ENCODE assay signal across 27 cellular contexts in the genomic region with DNA sequence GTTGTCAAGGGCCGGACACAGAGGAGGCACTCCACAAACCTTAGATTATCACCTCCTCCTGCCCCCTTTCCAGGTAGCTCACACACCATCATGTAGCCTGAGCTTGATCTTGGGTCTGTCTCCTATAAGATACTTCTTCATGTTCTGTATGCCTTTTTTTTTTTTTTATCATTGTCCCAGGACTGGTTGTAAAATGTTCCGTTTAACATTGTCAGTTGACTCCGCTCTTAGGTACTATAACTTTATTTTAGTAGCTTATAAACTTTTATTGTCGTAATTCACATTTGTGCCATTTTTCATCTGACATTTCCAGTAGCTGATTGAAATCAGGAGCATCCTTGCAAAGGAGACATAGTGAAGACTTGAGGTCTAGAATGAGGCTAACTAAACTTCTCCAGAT.
"Had no signal": no experiment of that assay in that cellular context is flagged by ENCODE, and none has a peak within 500 bp of the region (broad histone marks: within the 10 kb centered on the region; RNA-seq: fewer than 3 reads in every experiment).

No MANE protein-coding gene starts in this region.

- H3K36me3 Mint-ChIP-seq: stimulated activated effector memory CD8-positive, alpha-beta T cell treated with anti-CD3 and anti-CD28 coated beads, Interleukin-12 subunit alpha, Interleukin-12 subunit beta, amount 100 ng/mL, for 72 hours; stimulated activated memory B cell treated with anti-CD40 and anti-IgM and Interleukin-4, amounts not matched to agents 10 μg/mL and 1 μg/mL and 100 μg/mL, for 72 hours; stimulated activated naive B cell treated with anti-CD40 and anti-IgM and Interleukin-4, amounts not matched to agents 10 μg/mL and 1 μg/mL and 100 μg/mL, for 72 hours; type B pancreatic cell had no signal

- H3K27me3 Mint-ChIP-seq: stimulated activated memory B cell treated with anti-CD40 and anti-IgM and Interleukin-4, amounts not matched to agents 10 μg/mL and 1 μg/mL and 100 μg/mL, for 72 hours; stimulated activated naive B cell treated with anti-CD40 and anti-IgM and Interleukin-4, amounts not matched to agents 10 μg/mL and 1 μg/mL and 100 μg/mL, for 72 hours; stimulated activated naive CD8-positive, alpha-beta T cell treated with anti-CD3 and anti-CD28 coated beads, Interleukin-15, amount 100 ng/mL, for 72 hours; stimulated activated naive CD8-positive, alpha-beta T cell treated with anti-CD3 and anti-CD28 coated beads, Interleukin-15, Interleukin-2, amounts not matched to agents 100 ng/mL and 50 ng/mL, for 24 hours had no signal

- H3K4me3 ChIP-seq: stomach, suprapubic skin, testis, thoracic aorta, tibial artery, tibial nerve, transverse colon, upper lobe of left lung, upper lobe of right lung, uterus, vagina had no signal

- H3K4me3 Mint-ChIP-seq: stimulated activated effector memory CD8-positive, alpha-beta T cell treated with anti-CD3 and anti-CD28 coated beads, Interleukin-12 subunit alpha, Interleukin-12 subunit beta, amount 100 ng/mL, for 72 hours; stimulated activated memory B cell treated with anti-CD40 and anti-IgM and Interleukin-4, amounts not matched to agents 10 μg/mL and 1 μg/mL and 100 μg/mL, for 72 hours; stimulated activated naive B cell treated with anti-CD40 and anti-IgM and Interleukin-4, amounts not matched to agents 10 μg/mL and 1 μg/mL and 100 μg/mL, for 72 hours; stimulated activated naive CD8-positive, alpha-beta T cell treated with anti-CD3 and anti-CD28 coated beads, Interleukin-15, amount 100 ng/mL, for 72 hours; stimulated activated naive CD8-positive, alpha-beta T cell treated with anti-CD3 and anti-CD28 coated beads, Interleukin-15, Interleukin-2, amounts not matched to agents 100 ng/mL and 50 ng/mL, for 24 hours; type B pancreatic cell had no signal

- H3K36me3 ChIP-seq: stomach, suprapubic skin, thoracic aorta, tibial artery, tibial nerve, transverse colon, upper lobe of left lung, upper lobe of right lung, uterus, vagina had no signal

- H3K4me1 ChIP-seq: stomach, suprapubic skin, testis, tibial artery, tibial nerve, upper lobe of left lung, upper lobe of right lung, uterus, vagina had no signal

- H3K9me3 ChIP-seq: testis, thoracic aorta, uterus, vagina had no signal

- H3K27ac ChIP-seq: stomach, suprapubic skin, testis, thoracic aorta, tibial artery, tibial nerve, transverse colon, upper lobe of left lung, upper lobe of right lung, uterus, vagina had no signal

- H3K27ac Mint-ChIP-seq: stimulated activated effector memory CD8-positive, alpha-beta T cell treated with anti-CD3 and anti-CD28 coated beads, Interleukin-12 subunit alpha, Interleukin-12 subunit beta, amount 100 ng/mL, for 72 hours; stimulated activated memory B cell treated with anti-CD40 and anti-IgM and Interleukin-4, amounts not matched to agents 10 μg/mL and 1 μg/mL and 100 μg/mL, for 72 hours; stimulated activated naive B cell treated with anti-CD40 and anti-IgM and Interleukin-4, amounts not matched to agents 10 μg/mL and 1 μg/mL and 100 μg/mL, for 72 hours; stimulated activated naive CD8-positive, alpha-beta T cell treated with anti-CD3 and anti-CD28 coated beads, Interleukin-15, amount 100 ng/mL, for 72 hours; stimulated activated naive CD8-positive, alpha-beta T cell treated with anti-CD3 and anti-CD28 coated beads, Interleukin-15, Interleukin-2, amounts not matched to agents 100 ng/mL and 50 ng/mL, for 24 hours; type B pancreatic cell had no signal

- ATAC-seq: stimulated activated effector memory CD8-positive, alpha-beta T cell treated with anti-CD3 and anti-CD28 coated beads, Interleukin-12 subunit alpha, Interleukin-12 subunit beta, amount 100 ng/mL, for 72 hours; stimulated activated memory B cell treated with anti-CD40 and anti-IgM and Interleukin-4, amounts not matched to agents 10 μg/mL and 1 μg/mL and 100 μg/mL, for 72 hours; stimulated activated naive B cell treated with anti-CD40 and anti-IgM and Interleukin-4, amounts not matched to agents 10 μg/mL and 1 μg/mL and 100 μg/mL, for 72 hours; stimulated activated naive CD8-positive, alpha-beta T cell treated with anti-CD3 and anti-CD28 coated beads, Interleukin-15, amount 100 ng/mL, for 72 hours; stimulated activated naive CD8-positive, alpha-beta T cell treated with anti-CD3 and anti-CD28 coated beads, Interleukin-15, Interleukin-2, amounts not matched to agents 100 U/mL and 50 U/mL, for 24 hours; upper lobe of right lung had no signal

- H3K27me3 ChIP-seq: stomach, suprapubic skin, testis, tibial artery, tibial nerve, transverse colon, upper lobe of left lung, upper lobe of right lung, uterus, vagina had no signal

- H3K4me1 Mint-ChIP-seq: stimulated activated effector memory CD8-positive, alpha-beta T cell treated with anti-CD3 and anti-CD28 coated beads, Interleukin-12 subunit alpha, Interleukin-12 subunit beta, amount 100 ng/mL, for 72 hours; stimulated activated memory B cell treated with anti-CD40 and anti-IgM and Interleukin-4, amounts not matched to agents 10 μg/mL and 1 μg/mL and 100 μg/mL, for 72 hours; stimulated activated naive CD8-positive, alpha-beta T cell treated with anti-CD3 and anti-CD28 coated beads, Interleukin-15, amount 100 ng/mL, for 72 hours had no signal

- DNase-seq: stimulated activated CD4-positive, alpha-beta T cell treated with anti-CD3 and anti-CD28 coated beads, Interleukin-2, amount 100 ng/mL, for 48 hours; stimulated activated CD4-positive, alpha-beta T cell treated with anti-CD3 and anti-CD28 coated beads, Interleukin-4, amount 100 ng/mL, for 1 hour; stimulated activated CD4-positive, alpha-beta T cell treated with anti-CD3 and anti-CD28 coated beads, Interleukin-4, amount 100 ng/mL, for 24 hours; stimulated activated CD4-positive, alpha-beta T cell treated with anti-CD3 and anti-CD28 coated beads, Interleukin-4, amount 100 ng/mL, for 4 hours; stimulated activated CD8-positive, alpha-beta memory T cell treated with anti-CD3 and anti-CD28 coated beads, Interleukin-4, amount 100 ng/mL, for 48 hours; stimulated activated naive B cell treated with anti-CD40 and anti-IgM and Interleukin-4, amounts not matched to agents 10 μg/mL and 1 μg/mL and 100 μg/mL, for 72 hours; stimulated activated naive CD4-positive, alpha-beta T cell; stimulated activated naive CD4-positive, alpha-beta T cell treated with Interleukin-2 at 50 U/mL for 16 hours; stimulated activated naive CD8-positive, alpha-beta T cell treated with anti-CD3 and anti-CD28 coated beads, Interleukin-15, amount 100 ng/mL, for 72 hours; stimulated activated naive CD8-positive, alpha-beta T cell treated with anti-CD3 and anti-CD28 coated beads, Interleukin-15, Interleukin-2, amounts not matched to agents 100 U/mL and 50 U/mL, for 24 hours; stomach; substantia nigra; testis; tibial artery; transverse colon; trophoblast cell; upper lobe of left lung; upper lobe of right lung; uterus had no signal
